11 cellular contexts compared by ENCODE assay signal in genomic region chr12:119594772-119595445, GRCh38. TPM values are rescaled to one million over a fixed set of nuclear protein-coding genes. Genes with fewer than 3 reads are reported as not detected.
DNase-seq lines count a peak whose midpoint lies in the region; ATAC-seq and TF ChIP-seq lines count a peak whose summit lies in the region.
"Had no signal": no experiment of that assay in that cellular context is flagged by ENCODE, and none has a peak within 500 bp of the region (broad histone marks: within the 10 kb centered on the region; RNA-seq: fewer than 3 reads in every experiment).

No MANE protein-coding gene starts in this region.

- H3K36me3 ChIP-seq in HUES64 (ENCODE audit: insufficient read depth, low read length): no peaks in the 10 kb centered on the region

- WGBS in HUES64: 1% methylated on average over 49 of the region's 49 CpGs

- DNase-seq in chondrocyte (ENCODE audit: low spot score) (no peak), left kidney (ENCODE audit: low read depth, low spot score) (peak; percentile 36), NCI-H226 (no peak), epidermal melanocyte (ENCODE audit: insufficient read length, low spot score) (no peak)
- DNase-seq in stimulated activated naive B cell treated with anti-CD40 and anti-IgM and Interleukin-4, amounts not matched to agents 10 μg/mL and 1 μg/mL and 100 μg/mL, for 72 hours: no peak
- DNase-seq: activated CD4-positive, alpha-beta T cell treated with anti-CD3 and anti-CD28 coated beads for 1 hour; NCI-H1694 had no signal

- H3K9me3 Mint-ChIP-seq in chondrocyte (ENCODE audit: low read depth): peaks cover 3% of the 10 kb centered on the region
- H3K9me3 Mint-ChIP-seq in stimulated activated naive B cell treated with anti-CD40 and anti-IgM and Interleukin-4, amounts not matched to agents 10 μg/mL and 1 μg/mL and 100 μg/mL, for 72 hours: no peaks in the 10 kb centered on the region
- H3K9me3 Mint-ChIP-seq: dendritic cell treated with granulocyte-macrophage colony-stimulating factor and Interleukin-4, amounts not matched to agents 40 ng/mL and 50 ng/mL, for 4 days had no signal

- peak overlapping the region; percentile 5 for H3K27ac Mint-ChIP-seq in chondrocyte (ENCODE audit: unreplicated experiment)
- H3K27ac Mint-ChIP-seq in stimulated activated naive B cell treated with anti-CD40 and anti-IgM and Interleukin-4, amounts not matched to agents 10 μg/mL and 1 μg/mL and 100 μg/mL, for 72 hours: peak overlapping the region; percentile 44
- H3K27ac Mint-ChIP-seq: dendritic cell treated with granulocyte-macrophage colony-stimulating factor and Interleukin-4, amounts not matched to agents 40 ng/mL and 50 ng/mL, for 4 days had no signal

- H3K27ac ChIP-seq in HUES64 (ENCODE audit: low read depth, low read length): no peak overlapping the region

- no peak for TF ChIP-seq CTCF in chondrocyte (IDR thresholded peaks at IDR 0.05)

- peaks cover 12% of the 10 kb centered on the region for H3K4me1 Mint-ChIP-seq in chondrocyte (ENCODE audit: low read depth)
- H3K4me1 Mint-ChIP-seq in stimulated activated naive B cell treated with anti-CD40 and anti-IgM and Interleukin-4, amounts not matched to agents 10 μg/mL and 1 μg/mL and 100 μg/mL, for 72 hours: peaks cover 15 to 16% of the 10 kb centered on the region in 2 donors

- peak overlapping the region; percentile 67 for H3K4me3 ChIP-seq in HUES64 (ENCODE audit: low read length)

- peaks cover 57% of the 10 kb centered on the region for H3K27me3 Mint-ChIP-seq in chondrocyte (ENCODE audit: low read depth)
- H3K27me3 Mint-ChIP-seq in stimulated activated naive B cell treated with anti-CD40 and anti-IgM and Interleukin-4, amounts not matched to agents 10 μg/mL and 1 μg/mL and 100 μg/mL, for 72 hours: peaks cover 70 to 82% of the 10 kb centered on the region in 2 donors

- peaks cover 97% of the 10 kb centered on the region for H3K27me3 ChIP-seq in HUES64 (ENCODE audit: insufficient read depth, low read length)

- peak overlapping the region; percentile 21; the same call in 1 of the 2 replicates for H3K9ac ChIP-seq in HUES64 (ENCODE audit: low read depth, low read length)

- H3K9me3 ChIP-seq in HUES64 (ENCODE audit: insufficient read depth, low read depth, low read length): no peaks in the 10 kb centered on the region

- H3K4me3 Mint-ChIP-seq in chondrocyte (ENCODE audit: unreplicated experiment): peak overlapping the region; percentile 55
- peak overlapping the region in 1 of 2 donors; percentile 0 for H3K4me3 Mint-ChIP-seq in stimulated activated naive B cell treated with anti-CD40 and anti-IgM and Interleukin-4, amounts not matched to agents 10 μg/mL and 1 μg/mL and 100 μg/mL, for 72 hours
- H3K4me3 Mint-ChIP-seq: dendritic cell treated with granulocyte-macrophage colony-stimulating factor and Interleukin-4, amounts not matched to agents 40 ng/mL and 50 ng/mL, for 4 days had no signal

- H3K36me3 Mint-ChIP-seq in chondrocyte (ENCODE audit: low read depth): no peaks in the 10 kb centered on the region
- H3K36me3 Mint-ChIP-seq in stimulated activated naive B cell treated with anti-CD40 and anti-IgM and Interleukin-4, amounts not matched to agents 10 μg/mL and 1 μg/mL and 100 μg/mL, for 72 hours: no peaks in the 10 kb centered on the region

- 0 out of 2 replicates have a peak, but pooled peaks cover 3% of the 10 kb centered on the region for H3K4me1 ChIP-seq in HUES64 (ENCODE audit: insufficient read depth, low read length)

- ATAC-seq in stimulated activated naive B cell treated with anti-CD40 and anti-IgM and Interleukin-4, amounts not matched to agents 10 μg/mL and 1 μg/mL and 100 μg/mL, for 72 hours (replicated peaks): no peak
- ATAC-seq in HG03565 (IDR thresholded peaks at IDR 0.05; ENCODE audit: unreplicated experiment): no peak
- no peak for ATAC-seq in HG02840 (IDR thresholded peaks at IDR 0.05; ENCODE audit: low FRiP score, unreplicated experiment)

RNA-seq across cellular contexts. Expression of gene TMEM233, which starts 1.3 kb away (rescaled TPM):
- 0.10 TPM for polyA plus RNA-seq in HUES64 (2013, experiment 1 of 2)
- 0.06 TPM for polyA plus RNA-seq in HUES64 (2013, experiment 2 of 2)
- not detected in 3 replicates for total RNA-seq in chondrocyte
